In genomic region chr5:124056326-124057160, GRCh38 we compare ENCODE assay signal across 8 cellular contexts.
A peak's percentile ranks its signal among the peaks of the same experiment; 100 is the strongest.
DNase-seq lines count a peak whose midpoint lies in the region; ATAC-seq, FAIRE-seq and TF ChIP-seq lines count a peak whose summit lies in the region.

No MANE protein-coding gene starts in this region.

- POLR2A ChIA-PET in CD8-positive, alpha-beta T cell (lab: Charles Lee), result no interaction called here

- no peak for TF ChIP-seq CTCF in mesothelial cell of epicardium (IDR thresholded peaks at IDR 0.05; ENCODE audit: unreplicated experiment)
- TF ChIP-seq CTCF in CD8-positive, alpha-beta T cell (IDR thresholded peaks at IDR 0.05), result no peak

- no peak overlapping the region for H3K4me3 ChIP-seq in CD8-positive, alpha-beta T cell (ENCODE audit: low read depth, low read length)

- H3K4me1 Mint-ChIP-seq in mesothelial cell of epicardium, result peaks cover 72% of the 10 kb centered on the region
- no peaks in the 10 kb centered on the region for H3K4me1 Mint-ChIP-seq in CD8-positive, alpha-beta T cell (ENCODE audit: low read depth)

- peak; percentile 72 for ATAC-seq in GM21717 (IDR thresholded peaks at IDR 0.05; ENCODE audit: unreplicated experiment)
- peak; percentile 41 for ATAC-seq in HG03558 (IDR thresholded peaks at IDR 0.05; ENCODE audit: extremely low read depth, unreplicated experiment)
- ATAC-seq in CD8-positive, alpha-beta T cell, result no peak

- H3K4me3 Mint-ChIP-seq in mesothelial cell of epicardium, result no peak overlapping the region
- no peak overlapping the region for H3K4me3 Mint-ChIP-seq in CD8-positive, alpha-beta T cell

- no peak for DNase-seq in GM18507 (ENCODE audit: extremely low spot score, insufficient read length, low read depth)
- DNase-seq in mesothelial cell of epicardium (ENCODE audit: low spot score in 2 of 2, unreplicated experiment in 2 of 2), result no peak
- DNase-seq in NCI-H526 (lab: John Stamatoyannopoulos, UW), result no peak
- no peak for DNase-seq in activated T-cell treated with anti-CD3 and anti-CD28 coated beads, Interleukin-2, amount 50 U/mL, for 48 hours
- no peak for DNase-seq in CD8-positive, alpha-beta T cell
- no peak for DNase-seq in GM19240 (ENCODE audit: insufficient read length, low spot score)

- H3K27me3 Mint-ChIP-seq in mesothelial cell of epicardium (ENCODE audit: low read depth), result no peaks in the 10 kb centered on the region
- H3K27me3 Mint-ChIP-seq in CD8-positive, alpha-beta T cell (ENCODE audit: low read depth), result no peaks in the 10 kb centered on the region

- H3K27ac Mint-ChIP-seq in mesothelial cell of epicardium, result peak overlapping the region; percentile 96
- H3K27ac Mint-ChIP-seq in CD8-positive, alpha-beta T cell, result no peak overlapping the region

- H3K27me3 ChIP-seq in CD8-positive, alpha-beta T cell (ENCODE audit: insufficient read depth, low read length), result no peaks in the 10 kb centered on the region

- no peaks in the 10 kb centered on the region for H3K36me3 Mint-ChIP-seq in mesothelial cell of epicardium
- H3K36me3 Mint-ChIP-seq in CD8-positive, alpha-beta T cell, result no peaks in the 10 kb centered on the region

- H3K27ac ChIP-seq in CD8-positive, alpha-beta T cell (ENCODE audit: low read depth, low read length), result no peak overlapping the region

- CTCF ChIA-PET in CD8-positive, alpha-beta T cell (lab: Charles Lee), result no interaction called here

- no peaks in the 10 kb centered on the region for H3K4me1 ChIP-seq in CD8-positive, alpha-beta T cell (ENCODE audit: insufficient read depth, low read length)

- H3K9me3 ChIP-seq in CD8-positive, alpha-beta T cell (ENCODE audit: low read length), result no peaks in the 10 kb centered on the region

- no peaks in the 10 kb centered on the region for H3K9me3 Mint-ChIP-seq in mesothelial cell of epicardium
- H3K9me3 Mint-ChIP-seq in CD8-positive, alpha-beta T cell, result no peaks in the 10 kb centered on the region

- peak; percentile 79 for FAIRE-seq in GM18507 (lab: Jason Lieb, UNC)

- no peaks in the 10 kb centered on the region for H3K36me3 ChIP-seq in CD8-positive, alpha-beta T cell (ENCODE audit: insufficient read depth, low read length)

- intact Hi-C loops in CD8-positive, alpha-beta T cell (cut with DNase I, micrococcal nuclease), result no loop called here
